ENCODE assay signal across 8 cellular contexts in the genomic region with DNA sequence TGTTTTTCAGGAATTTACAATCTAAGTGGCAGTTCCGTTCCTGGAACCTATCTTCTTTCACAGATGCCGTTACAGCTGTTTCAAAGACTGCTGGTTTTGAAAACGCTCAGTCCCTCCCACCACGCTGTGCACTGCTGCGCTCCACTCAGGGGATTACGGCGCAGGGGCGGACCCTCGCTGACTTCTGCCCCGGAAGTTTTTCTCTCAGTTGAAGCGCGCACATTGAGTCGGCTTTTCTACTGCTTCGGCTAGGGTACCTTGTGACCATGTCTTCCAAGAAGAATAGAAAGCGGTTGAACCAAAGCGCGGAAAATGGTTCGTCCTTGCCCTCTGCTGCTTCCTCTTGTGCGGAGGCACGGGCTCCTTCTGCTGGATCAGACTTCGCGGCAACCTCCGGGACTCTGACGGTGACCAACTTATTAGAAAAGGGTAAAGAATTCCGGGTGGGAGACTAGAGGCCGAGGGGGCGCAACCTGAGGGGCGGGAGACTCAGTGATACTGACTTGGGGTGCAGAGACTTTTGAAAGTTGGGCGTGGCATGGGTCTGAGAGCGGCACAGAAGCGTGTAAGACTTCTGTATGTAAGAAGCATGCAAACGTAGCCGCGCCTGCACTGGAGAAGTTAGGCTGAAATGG. TPM values are rescaled to one million over a fixed set of nuclear protein-coding genes. Genes with fewer than 3 reads are reported as not detected.
DNase-seq lines count a peak whose midpoint lies in the region; ATAC-seq and TF ChIP-seq lines count a peak whose summit lies in the region.

No MANE protein-coding gene starts in this region.

- no peaks in the 10 kb centered on the region for H3K27me3 ChIP-seq in AG04450 (ENCODE audit: control insufficient read depth, insufficient read depth, low read length)

- H3K4me1 Mint-ChIP-seq in central memory CD8-positive, alpha-beta T cell = no peaks in the 10 kb centered on the region

- H3K9me3 ChIP-seq in AG04450 (ENCODE audit: control insufficient read depth, insufficient read depth, low read length) = no peaks in the 10 kb centered on the region; the same call in 1 of the 2 replicates

- peak overlapping the region; percentile 68 for H3K27ac ChIP-seq in AG04450 (ENCODE audit: low read depth, low read length)

- CTCF ChIA-PET in AG04450 (lab: Charles Lee) = interaction anchor here (0.8 to 4.9 kb wide), 9 partner anchors 8 to 321 kb away, joined by 3 to 26 read pairs (median 9); no protein-coding TSS in a partner anchor

- peak overlapping the region; percentile 89 for H3K4me3 ChIP-seq in AG04450 (ENCODE audit: low read depth, low read length)

- POLR2A ChIA-PET in AG04450 (lab: Yijun Ruan, JAX) = interaction anchor here (1.1 to 1.3 kb wide), 3 partner anchors 159 to 191 kb away, joined by 4 to 7 read pairs (median 5); a partner anchor contains a TSS

- H3K4me3 Mint-ChIP-seq in central memory CD8-positive, alpha-beta T cell = no peak overlapping the region

- no peak for TF ChIP-seq CTCF in AG04450 (IDR thresholded peaks at IDR 0.05; ENCODE audit: low read depth, low read length)

- peaks cover 6% of the 10 kb centered on the region for H3K36me3 Mint-ChIP-seq in central memory CD8-positive, alpha-beta T cell (ENCODE audit: insufficient read depth)

- peak overlapping the region; percentile 91 for H3K27ac Mint-ChIP-seq in central memory CD8-positive, alpha-beta T cell (ENCODE audit: low read depth)

- peak; percentile 96 for ATAC-seq in GM18909 (IDR thresholded peaks at IDR 0.05; ENCODE audit: poor library complexity, unreplicated experiment)
- peak; percentile 97 for ATAC-seq in HG03159 (IDR thresholded peaks at IDR 0.05; ENCODE audit: unreplicated experiment)
- ATAC-seq in central memory CD8-positive, alpha-beta T cell (replicated peaks; ENCODE audit: extremely low read depth, poor library complexity, severe bottlenecking) = peak; percentile 99

- peak; percentile 57 for DNase-seq in AG04450 (ENCODE audit: low read depth, low spot score)
- peak; percentile 77 for DNase-seq in NCI-H345 (lab: John Stamatoyannopoulos, UW)
- peak; percentile 64 to 72 (median 70) for DNase-seq in activated CD4-positive, CD25-positive, alpha-beta regulatory T cell (lab: John Stamatoyannopoulos, UW)
- peak; percentile 73 to 76 for DNase-seq in central memory CD8-positive, alpha-beta T cell (ENCODE audit: low spot score in 2 of 2)
- DNase-seq in islet precursor cell = peak; percentile 93
- peak; percentile 92 for DNase-seq in stimulated activated CD4-positive, alpha-beta T cell treated with anti-CD3 and anti-CD28 coated beads, Interleukin-15, amount 100 ng/mL, for 24 hours

- H3K27me3 Mint-ChIP-seq in central memory CD8-positive, alpha-beta T cell = no peaks in the 10 kb centered on the region

- no peaks in the 10 kb centered on the region for H3K9me3 Mint-ChIP-seq in central memory CD8-positive, alpha-beta T cell

RNA-seq across cellular contexts. Expression of a gene that starts 0.6 kb away (rescaled TPM):
- polyA plus RNA-seq in AG04450 (2011; rRNA removed) = 5.1 and 5.9 TPM in 2 replicates
- polyA minus RNA-seq in AG04450 (2011; rRNA and poly(A)+ RNA removed) = 2.1 and 3.7 TPM in 2 replicates

Comparison
In these comparisons a context has a peak if more than half of its experiments do, and no peak if none do; other contexts are left out.
1. Peak in every context shown above with its lines: DNase-seq, ATAC-seq, H3K4me3 ChIP-seq and H3K27ac ChIP-seq.